In the genomic region with DNA sequence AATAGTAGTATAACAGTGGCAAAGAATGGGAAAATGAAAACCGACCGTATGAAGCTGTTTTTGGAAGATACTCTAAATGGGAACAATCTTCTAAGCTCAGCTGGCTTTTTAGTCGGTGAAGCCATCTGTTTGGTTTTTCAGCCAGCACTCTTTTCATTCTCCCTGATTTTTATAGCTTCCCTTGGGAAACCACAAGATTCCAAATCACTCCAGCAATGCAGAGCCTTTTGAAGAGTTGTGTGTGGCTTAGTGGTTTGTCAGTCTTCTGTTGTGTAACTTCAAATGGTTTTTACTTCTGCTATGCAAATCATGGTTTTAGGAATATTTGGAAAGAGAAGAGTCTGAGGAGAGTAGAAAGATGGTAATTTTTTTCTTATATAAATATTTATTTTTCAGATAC, we compare ENCODE assay signal across 12 cellular contexts.
DNase-seq lines count a peak whose midpoint lies in the region; ATAC-seq and TF ChIP-seq lines count a peak whose summit lies in the region.
"Had no signal": no experiment of that assay in that cellular context is flagged by ENCODE, and none has a peak within 500 bp of the region (broad histone marks: within the 10 kb centered on the region; RNA-seq: fewer than 3 reads in every experiment).

No MANE protein-coding gene starts in this region.

- no peak for TF ChIP-seq POLR2A in NB4 (IDR thresholded peaks at IDR 0.05; ENCODE audit: extremely low read depth, insufficient read length)

- no peak overlapping the region for H3K27ac Mint-ChIP-seq in activated T-helper 17 cell treated with anti-CD3 and anti-CD28 coated beads, Interleukin-2, amount 50 U/mL, for 72 hours
- no peak overlapping the region for H3K27ac Mint-ChIP-seq in activated naive CD8-positive, alpha-beta T cell treated with anti-CD3 and anti-CD28 coated beads for 36 hours
- H3K27ac Mint-ChIP-seq: activated CD4-positive, alpha-beta memory T cell treated with anti-CD3 and anti-CD28 coated beads, Interleukin-2, amount 10 ng/mL, durations not matched to agents 7 days and 5 days; neural progenitor cell had no signal

- H3K4me3 Mint-ChIP-seq in activated T-helper 17 cell treated with anti-CD3 and anti-CD28 coated beads, Interleukin-2, amount 50 U/mL, for 72 hours, result no peak overlapping the region
- no peak overlapping the region for H3K4me3 Mint-ChIP-seq in activated naive CD8-positive, alpha-beta T cell treated with anti-CD3 and anti-CD28 coated beads for 36 hours
- H3K4me3 Mint-ChIP-seq: activated CD4-positive, alpha-beta memory T cell treated with anti-CD3 and anti-CD28 coated beads, Interleukin-2, amount 10 ng/mL, durations not matched to agents 7 days and 5 days; neural progenitor cell had no signal

- DNase-seq in DMS 273 treated with DMSO at 0.1 percent for 48 hours (lab: John Stamatoyannopoulos, UW) (peak; percentile 53), NB4 (ENCODE audit: low read depth) (peak; percentile 34), cerebellum (ENCODE audit: low spot score) (peak; percentile 52), mucosa of gallbladder (ENCODE audit: low spot score) (peak; percentile 13), NCI-H510A (lab: John Stamatoyannopoulos, UW) (no peak)
- no peak for DNase-seq in activated effector memory CD4-positive, alpha-beta T cell treated with anti-CD3 and anti-CD28 coated beads, Interleukin-2, amount 50 U/mL, for 16 hours
- DNase-seq in activated naive CD8-positive, alpha-beta T cell treated with anti-CD3 and anti-CD28 coated beads for 36 hours, result no peak
- DNase-seq: activated CD4-positive, alpha-beta memory T cell treated with anti-CD3 and anti-CD28 coated beads, Interleukin-2, amount 10 ng/mL, durations not matched to agents 7 days and 5 days had no signal

- H3K9me3 Mint-ChIP-seq in activated T-helper 17 cell treated with anti-CD3 and anti-CD28 coated beads, Interleukin-2, amount 50 U/mL, for 72 hours, result no peaks in the 10 kb centered on the region
- peaks cover 1% of the 10 kb centered on the region for H3K9me3 Mint-ChIP-seq in activated naive CD8-positive, alpha-beta T cell treated with anti-CD3 and anti-CD28 coated beads for 36 hours
- H3K9me3 Mint-ChIP-seq: activated CD4-positive, alpha-beta memory T cell treated with anti-CD3 and anti-CD28 coated beads, Interleukin-2, amount 10 ng/mL, durations not matched to agents 7 days and 5 days; neural progenitor cell had no signal

- peaks cover 36% of the 10 kb centered on the region for H3K36me3 Mint-ChIP-seq in activated T-helper 17 cell treated with anti-CD3 and anti-CD28 coated beads, Interleukin-2, amount 50 U/mL, for 72 hours (ENCODE audit: low read depth)
- peaks cover 9% of the 10 kb centered on the region for H3K36me3 Mint-ChIP-seq in activated naive CD8-positive, alpha-beta T cell treated with anti-CD3 and anti-CD28 coated beads for 36 hours
- H3K36me3 Mint-ChIP-seq: neural progenitor cell had no signal

- no peak for ATAC-seq in activated T-helper 17 cell treated with anti-CD3 and anti-CD28 coated beads, Interleukin-2, amount 50 U/mL, for 72 hours (replicated peaks)
- ATAC-seq: K562 had no signal

- no peaks in the 10 kb centered on the region for H3K27me3 Mint-ChIP-seq in activated T-helper 17 cell treated with anti-CD3 and anti-CD28 coated beads, Interleukin-2, amount 50 U/mL, for 72 hours
- no peaks in the 10 kb centered on the region for H3K27me3 Mint-ChIP-seq in activated naive CD8-positive, alpha-beta T cell treated with anti-CD3 and anti-CD28 coated beads for 36 hours
- H3K27me3 Mint-ChIP-seq: activated CD4-positive, alpha-beta memory T cell treated with anti-CD3 and anti-CD28 coated beads, Interleukin-2, amount 10 ng/mL, durations not matched to agents 7 days and 5 days had no signal

- peaks cover 3% of the 10 kb centered on the region for H3K4me1 Mint-ChIP-seq in activated T-helper 17 cell treated with anti-CD3 and anti-CD28 coated beads, Interleukin-2, amount 50 U/mL, for 72 hours
- peaks cover 14% of the 10 kb centered on the region for H3K4me1 Mint-ChIP-seq in activated naive CD8-positive, alpha-beta T cell treated with anti-CD3 and anti-CD28 coated beads for 36 hours

- TF ChIP-seq CTCF in NB4 (IDR thresholded peaks at IDR 0.05; ENCODE audit: low read depth, low read length), result no peak

- no peak overlapping the region for H3K4me3 ChIP-seq in NB4 (ENCODE audit: low read depth, low read length)
- H3K4me3 ChIP-seq: cardiac muscle cell, K562, neural progenitor cell had no signal

Comparison
In these comparisons a context has a peak if more than half of its experiments do, and no peak if none do; other contexts are left out.
1. DNase-seq: peak in DMS 273 treated with DMSO at 0.1 percent for 48 hours (single experiment), NB4 (single experiment), cerebellum (single experiment) and mucosa of gallbladder (single experiment); none in activated effector memory CD4-positive, alpha-beta T cell treated with anti-CD3 and anti-CD28 coated beads, Interleukin-2, amount 50 U/mL, for 16 hours (single experiment), activated naive CD8-positive, alpha-beta T cell treated with anti-CD3 and anti-CD28 coated beads for 36 hours (single experiment) and NCI-H510A (single experiment).